Comparison of ENCODE assay signal across 15 cellular contexts in the genomic region with DNA sequence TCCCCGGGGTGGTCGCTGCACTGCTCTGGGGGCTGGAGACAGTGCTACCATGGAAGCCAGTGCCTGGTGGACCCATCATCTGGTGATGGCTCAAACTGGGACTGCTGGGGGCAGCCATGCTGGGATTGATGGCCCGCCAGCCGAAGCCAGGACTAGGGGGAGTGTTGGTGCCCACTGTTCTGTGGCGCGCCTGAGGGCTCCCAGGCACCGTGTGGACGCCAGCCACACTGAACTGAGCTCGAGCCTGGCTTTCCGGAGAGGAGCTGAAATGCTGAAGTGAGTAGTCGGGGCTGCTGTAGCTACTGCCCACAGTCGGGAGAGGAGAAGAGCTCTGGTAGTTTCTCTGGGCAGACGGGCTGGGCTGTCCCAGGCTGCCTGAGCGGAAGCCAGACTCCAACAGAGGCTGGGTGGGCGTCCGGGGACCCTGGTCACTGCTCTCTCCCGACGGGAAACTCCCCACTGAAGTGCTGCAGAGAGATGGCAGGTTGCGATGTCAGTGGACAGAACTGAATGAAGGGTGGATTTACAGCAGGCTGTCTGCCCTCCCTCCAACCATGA.
A peak's percentile ranks its signal among the peaks of the same experiment; 100 is the strongest.
DNase-seq lines count a peak whose midpoint lies in the region; ATAC-seq and TF ChIP-seq lines count a peak whose summit lies in the region.
"Had no signal": no experiment of that assay in that cellular context is flagged by ENCODE, and none has a peak within 500 bp of the region (broad histone marks: within the 10 kb centered on the region; RNA-seq: fewer than 3 reads in every experiment).

No MANE protein-coding gene starts in this region.

- H3K9me3 ChIP-seq in Panc1 (ENCODE audit: control insufficient read depth, insufficient read depth, low read depth, low read length) (no peaks in the 10 kb centered on the region), esophagus muscularis mucosa (no peaks in the 10 kb centered on the region), neuronal stem cell (replicated peaks in 1 of 2; ENCODE audit: control insufficient read depth in 2 of 2, insufficient read depth in 1 of 2, low read depth in 1 of 2, low read length in 2 of 2) (no peaks in the 10 kb centered on the region), stomach smooth muscle (ENCODE audit: control insufficient read depth in 2 of 2, low read length in 2 of 2) (no peaks in the 10 kb centered on the region)

- ATAC-seq in Panc1, result 0 out of 2 replicates have a peak, but pooled peaks have one; percentile 21
- ATAC-seq: GM12878 had no signal

- DNase-seq in Panc1 (ENCODE audit: low read depth, low spot score), result no peak
- DNase-seq in esophagus muscularis mucosa (ENCODE audit: extremely low spot score), result no peak
- DNase-seq in neuronal stem cell (ENCODE audit: low spot score), result no peak
- DNase-seq in superior temporal gyrus (ENCODE audit: extremely low spot score), result no peak
- DNase-seq in stimulated activated CD4-positive, alpha-beta T cell treated with anti-CD3 and anti-CD28 coated beads, Interleukin-4, amount 100 ng/mL, for 24 hours, result no peak
- DNase-seq in HT-29 (ENCODE audit: low spot score), result no peak
- DNase-seq: ACHN; CD4-positive, alpha-beta memory T cell; DMS79; H9; NCI-H187 treated with DMSO at 0.1 percent for 48 hours; NCI-H446 treated with DMSO at 0.1 percent for 48 hours; NCI-H774 had no signal

- no peak overlapping the region for H2BK12ac ChIP-seq in neuronal stem cell (ENCODE audit: low read length)

- H3K9ac ChIP-seq in neuronal stem cell (ENCODE audit: low read depth, low read length, poor library complexity), result no peak overlapping the region
- no peak overlapping the region for H3K9ac ChIP-seq in stomach smooth muscle (ENCODE audit: low read length in 2 of 2)

- H4K91ac ChIP-seq in neuronal stem cell (ENCODE audit: low read depth, low read length, poor library complexity), result no peak overlapping the region

- no TSS peak for BruUV-seq in Panc1 (replicated peaks; lab: Mats Ljungman, UMichigan)

- H2BK5ac ChIP-seq in neuronal stem cell (ENCODE audit: low read length), result no peak overlapping the region

- no peak overlapping the region for H4K8ac ChIP-seq in neuronal stem cell (ENCODE audit: low read depth, low read length)

- H2AFZ ChIP-seq in neuronal stem cell (ENCODE audit: low read length), result no peak overlapping the region

- 78% methylated on average over 13 of the region's 19 CpGs for WGBS in esophagus muscularis mucosa
- no CpG with 5 or more reads among the region's 19 CpGs for WGBS in neuronal stem cell (ENCODE audit: extremely low coverage in 2 of 2, insufficient read length in 2 of 2, insufficient replicate concordance in 1 of 2), 2 donors

- H3K4ac ChIP-seq in neuronal stem cell (ENCODE audit: low read length), result no peak overlapping the region

- no peak overlapping the region for H3K14ac ChIP-seq in neuronal stem cell (ENCODE audit: low read length)

- no peak overlapping the region for H2BK15ac ChIP-seq in neuronal stem cell (ENCODE audit: low read length)

- in situ Hi-C loops in Panc1 (cut with HindIII; ENCODE audit: low pct_unique_long_range_greater_than_20kb, low sequenced_read_pairs), result no loop called here

- CTCF ChIA-PET in Panc1 (lab: Charles Lee), result no interaction called here

- H3K4me3 ChIP-seq in Panc1 (ENCODE audit: low read depth in 2 of 2, low read length in 2 of 2) (no peak overlapping the region), esophagus muscularis mucosa (no peak overlapping the region), neuronal stem cell (ENCODE audit: low read length in 2 of 2) (no peak overlapping the region), stomach smooth muscle (ENCODE audit: low read length in 2 of 2) (no peak overlapping the region)
- H3K4me3 ChIP-seq: GM12878 had no signal

- TF ChIP-seq POLR2A in esophagus muscularis mucosa (IDR thresholded peaks at IDR 0.05; ENCODE audit: low read depth), result no peak

- H3K79me1 ChIP-seq in neuronal stem cell (ENCODE audit: low read depth, low read length), result no peaks in the 10 kb centered on the region

- no peak overlapping the region for H3K4me2 ChIP-seq in neuronal stem cell (ENCODE audit: insufficient read depth, low read length, poor library complexity, severe bottlenecking)

- TF ChIP-seq CTCF in Panc1 (IDR thresholded peaks at IDR 0.05) (no peak), esophagus muscularis mucosa (IDR thresholded peaks at IDR 0.05) (no peak)

- no peak overlapping the region for H2BK120ac ChIP-seq in neuronal stem cell (ENCODE audit: low read depth, low read length)

- H3K27ac ChIP-seq in Panc1 (ENCODE audit: low read length) (no peak overlapping the region), esophagus muscularis mucosa (replicated peaks in 1 of 4) (peak overlapping the region; percentile 83 to 90 (median 88)), neuronal stem cell (replicated peaks; ENCODE audit: low read length) (no peak overlapping the region), stomach smooth muscle (ENCODE audit: low read length) (peak overlapping the region; percentile 49)

- no peak overlapping the region for H3K18ac ChIP-seq in neuronal stem cell (ENCODE audit: low read length)

- H3K27me3 ChIP-seq in Panc1 (ENCODE audit: control insufficient read depth, insufficient read depth, low read length) (no peaks in the 10 kb centered on the region; the same call in 1 of the 2 replicates), esophagus muscularis mucosa (no peaks in the 10 kb centered on the region), neuronal stem cell (ENCODE audit: control insufficient read depth in 3 of 3, insufficient read depth in 3 of 3, low read depth in 1 of 3, low read length in 3 of 3) (peaks cover 0 to 24% (median 0%) of the 10 kb centered on the region in 3 experiments), stomach smooth muscle (ENCODE audit: control insufficient read depth in 1 of 2, insufficient read depth in 2 of 2, low read length in 2 of 2) (no peaks in the 10 kb centered on the region)

- intact Hi-C loops in Panc1 (cut with micrococcal nuclease; ENCODE audit: unreplicated experiment) (no loop called here), esophagus muscularis mucosa (cut with DNase I) (no loop called here)

- POLR2A ChIA-PET in Panc1 (lab: Charles Lee), result no interaction called here

- no peaks in the 10 kb centered on the region for H3K4me1 ChIP-seq in Panc1 (ENCODE audit: control insufficient read depth, insufficient read depth, low read length)
- peaks cover 78 to 100% (median 96%) of the 10 kb centered on the region in 4 donors for H3K4me1 ChIP-seq in esophagus muscularis mucosa
- peaks cover 11 to 24% of the 10 kb centered on the region in 2 donors for H3K4me1 ChIP-seq in neuronal stem cell (ENCODE audit: control insufficient read depth in 2 of 2, insufficient read depth in 1 of 2, low read depth in 1 of 2, low read length in 2 of 2)
- H3K4me1 ChIP-seq in stomach smooth muscle (ENCODE audit: control insufficient read depth, insufficient read depth, low read length), result peaks cover 76% of the 10 kb centered on the region

- H3K23ac ChIP-seq in neuronal stem cell (ENCODE audit: low read depth, low read length, poor library complexity), result peak overlapping the region; percentile 23

- TF ChIP-seq EP300 in esophagus muscularis mucosa (IDR thresholded peaks at IDR 0.05), result no peak

- H3K36me3 ChIP-seq in Panc1 (ENCODE audit: control insufficient read depth, insufficient read depth, low read length) (no peaks in the 10 kb centered on the region), esophagus muscularis mucosa (peaks cover 75 to 100% (median 97%) of the 10 kb centered on the region in 4 donors), neuronal stem cell (replicated peaks in 1 of 2; ENCODE audit: control insufficient read depth in 2 of 2, insufficient read depth in 2 of 2, low read length in 2 of 2) (no peaks in the 10 kb centered on the region), stomach smooth muscle (ENCODE audit: control insufficient read depth in 2 of 2, insufficient read depth in 2 of 2, low read length in 2 of 2) (peaks cover 81 to 85% of the 10 kb centered on the region in 2 donors)

- H2AK5ac ChIP-seq in neuronal stem cell (ENCODE audit: low read depth, low read length), result no peak overlapping the region

Comparison
In these comparisons a context has a peak if more than half of its experiments do, and no peak if none do; other contexts are left out.
1. H3K27ac ChIP-seq: peak in esophagus muscularis mucosa (4 of 4) and stomach smooth muscle (single experiment); none in Panc1 (single experiment) and neuronal stem cell (single experiment).